9 cellular contexts compared by ENCODE assay signal in genomic region chrX:154517101-154517781, GRCh38. TPM values are rescaled to one million over a fixed set of nuclear protein-coding genes. Genes with fewer than 3 reads are reported as not detected.
A peak's percentile ranks its signal among the peaks of the same experiment; 100 is the strongest.
DNase-seq lines count a peak whose midpoint lies in the region; ATAC-seq and TF ChIP-seq lines count a peak whose summit lies in the region.
"Had no signal": no experiment of that assay in that cellular context is flagged by ENCODE, and none has a peak within 500 bp of the region (broad histone marks: within the 10 kb centered on the region; RNA-seq: fewer than 3 reads in every experiment).

No MANE protein-coding gene starts in this region.

- H3T11ph ChIP-seq in H9 (ENCODE audit: low read length), result no peak overlapping the region

- H3K27ac ChIP-seq in H9 (ENCODE audit: insufficient read length, low read depth, low read length), result no peak overlapping the region
- peak overlapping the region; percentile 62 to 94 (median 94) for H3K27ac ChIP-seq in body of pancreas
- peak overlapping the region in 7 of 8 donors; percentile 84 to 93 (median 90) for H3K27ac ChIP-seq in spleen

- WGBS in H9 (ENCODE audit: extremely low coverage, insufficient read length, low lambda C conversion rate), result no CpG with 5 or more reads among the region's 25 CpGs
- WGBS in body of pancreas, 2 donors, result 26% methylated on average over 16 of the region's 25 CpGs; no CpG with 5 or more reads in 1 of the 2 donors
- 70 to 80% (median 75%) methylated on average over 19 to 25 of the region's 25 CpGs for WGBS in spleen, 5 donors

- H3K27me3 Mint-ChIP-seq in H9 (ENCODE audit: low read depth), result peaks cover 23% of the 10 kb centered on the region

- TF ChIP-seq POLR2A in body of pancreas (IDR thresholded peaks at IDR 0.05) (no peak), spleen (IDR thresholded peaks at IDR 0.05) (no peak)

- H3K18ac ChIP-seq in H9 (ENCODE audit: insufficient read length, low read depth, low read length), result peak overlapping the region; percentile 78

- no peak overlapping the region for H2BK5ac ChIP-seq in H9 (ENCODE audit: insufficient read length, low read length)

- no peak overlapping the region for H2BK15ac ChIP-seq in H9 (ENCODE audit: low read depth, low read length)

- no peak overlapping the region for H4K91ac ChIP-seq in H9 (ENCODE audit: insufficient read length, low read depth, low read length)

- intact Hi-C loops in body of pancreas (cut with DNase I), result no loop called here
- intact Hi-C loops in spleen (cut with DNase I; ENCODE audit: low total_unique reads), result no loop called here

- H3K4me1 ChIP-seq in H9 (ENCODE audit: insufficient read depth, low read length) (no peaks in the 10 kb centered on the region), body of pancreas (peaks cover 33% of the 10 kb centered on the region), spleen (peaks cover 0 to 22% (median 10%) of the 10 kb centered on the region in 6 donors)

- H3K56ac ChIP-seq in H9 (ENCODE audit: insufficient read length, low read depth, low read length), result no peak overlapping the region

- H3K27me3 ChIP-seq in H9 (ENCODE audit: insufficient read depth, low read length), result no peaks in the 10 kb centered on the region; the same call in 1 of the 2 replicates
- no peaks in the 10 kb centered on the region for H3K27me3 ChIP-seq in body of pancreas
- H3K27me3 ChIP-seq in spleen (replicated peaks in 1 of 7), result no peaks in the 10 kb centered on the region

- peak overlapping the region; percentile 71 for H3K4me2 ChIP-seq in H9 (ENCODE audit: insufficient read depth, insufficient read length, low read length)

- H3K79me1 ChIP-seq in H9 (ENCODE audit: insufficient read depth, low read depth, low read length, poor library complexity, severe bottlenecking), result no peaks in the 10 kb centered on the region

- H3K36me3 Mint-ChIP-seq in H9 (ENCODE audit: insufficient read depth in 1 of 3, low read depth in 3 of 3), result peaks cover 3 to 7% (median 6%) of the 10 kb centered on the region in 3 experiments; a peak in 4 of 7 replicates

- H2BK12ac ChIP-seq in H9 (ENCODE audit: insufficient read length, low read depth, low read length), result no peak overlapping the region

- H4K8ac ChIP-seq in H9 (replicated peaks; ENCODE audit: insufficient read length, low read depth, low read length), result no peak overlapping the region

- peaks cover 49 to 52% of the 10 kb centered on the region in 2 experiments for H3K9me3 Mint-ChIP-seq in H9

- peak overlapping the region; percentile 11 to 75 (median 44); a peak in 5 of 7 replicates for H3K27ac Mint-ChIP-seq in H9

- H4K5ac ChIP-seq in H9 (ENCODE audit: insufficient read length, low read depth, low read length), result no peak overlapping the region

- H4K20me1 ChIP-seq in H9 (ENCODE audit: control insufficient read depth, insufficient read depth, insufficient read length), result no peaks in the 10 kb centered on the region

- H3K4me1 Mint-ChIP-seq in H9, result peaks cover 14 to 17% of the 10 kb centered on the region in 2 experiments

- H3K4ac ChIP-seq in H9 (ENCODE audit: low read depth, low read length), result no peak overlapping the region

- H2AK5ac ChIP-seq in H9 (ENCODE audit: insufficient read length, low read length), result no peak overlapping the region

- peak overlapping the region; percentile 89 for H3K14ac ChIP-seq in H9 (ENCODE audit: insufficient read depth, low read length)

- TF ChIP-seq CTCF in H9 (conservative IDR thresholded peaks at IDR 0.05), result no peak
- no peak for TF ChIP-seq CTCF in body of pancreas (IDR thresholded peaks at IDR 0.05)
- no peak for TF ChIP-seq CTCF in spleen (IDR thresholded peaks at IDR 0.05 in 8 of 11, conservative IDR thresholded peaks at IDR 0.05 in 3 of 11)

- no peak overlapping the region for H2AFZ ChIP-seq in H9 (ENCODE audit: low read length)

- H2BK120ac ChIP-seq in H9 (ENCODE audit: low read depth, low read length, poor library complexity, severe bottlenecking), result no peak overlapping the region

- no peaks in the 10 kb centered on the region for H3K36me3 ChIP-seq in body of pancreas (replicated peaks in 1 of 2; ENCODE audit: insufficient read depth in 1 of 2, low read depth in 2 of 2)
- no peaks in the 10 kb centered on the region for H3K36me3 ChIP-seq in spleen

- peak overlapping the region; percentile 60 to 70 for H3K4me3 Mint-ChIP-seq in H9

- H3K23me2 ChIP-seq in H9 (ENCODE audit: insufficient read length, low read depth, low read length, poor library complexity, severe bottlenecking), result peaks cover 15% of the 10 kb centered on the region

- H3K23ac ChIP-seq in H9 (ENCODE audit: insufficient read length, low read depth, low read length), result no peak overlapping the region

- no peak overlapping the region for H3K9ac ChIP-seq in H9 (ENCODE audit: extremely low read depth, insufficient read length, low read length)

- no peak overlapping the region for H2BK20ac ChIP-seq in H9 (ENCODE audit: low read depth, low read length, poor library complexity, severe bottlenecking)

- H3K79me2 ChIP-seq in H9 (ENCODE audit: insufficient read depth, low read length), result no peaks in the 10 kb centered on the region

- H3K9me3 ChIP-seq in H9 (ENCODE audit: control insufficient read depth, low read depth, low read length) (peaks cover 13% of the 10 kb centered on the region), body of pancreas (no peaks in the 10 kb centered on the region), spleen (no peaks in the 10 kb centered on the region)

- H3K4me3 ChIP-seq in body of pancreas (no peak overlapping the region), spleen (peak overlapping the region in 3 of 8 donors; percentile 54 to 82 (median 69))

- DNase-seq in H9 (peak; percentile 49), body of pancreas (peak in 1 of 4 donors; percentile 27), left kidney (ENCODE audit: low read depth, low spot score) (peak; percentile 53), spleen (peak; percentile 82), GDM1 (lab: John Stamatoyannopoulos, UW) (no peak), NOMO-1 treated with DMSO at 0.1 percent for 48 hours (lab: John Stamatoyannopoulos, UW; ENCODE audit: unreplicated experiment) (no peak), RKO (ENCODE audit: low spot score) (no peak)
- DNase-seq in activated CD8-positive, alpha-beta memory T cell treated with anti-CD3 and anti-CD28 coated beads for 24 hours, result no peak
- DNase-seq: effector CD8-positive, alpha-beta T cell had no signal

- ATAC-seq in body of pancreas, result no peak

RNA-seq across cellular contexts. Expression of gene FAM3A, which starts 1.2 kb away (rescaled TPM):
- 21.0 and 22.8 TPM in 2 replicates for total RNA-seq in H9 (2021)
- 10 to 100 TPM; 32.3 to 48.3 TPM for total RNA-seq in body of pancreas
- total RNA-seq in spleen, result 10 to 100 TPM; 29.1 to 38.1 (median 34.7) TPM
- 10 to 100 TPM; 35.2 to 54.5 (median 52.3) TPM for polyA plus RNA-seq in spleen

RNA-seq across cellular contexts. Expression of gene SLC10A3, which starts 26.8 kb away (rescaled TPM):
- total RNA-seq in H9 (2021), result 8.8 and 9.4 TPM in 2 replicates
- total RNA-seq in body of pancreas, result 10 to 100 TPM; 18.9 to 24.7 TPM
- 10 to 100 TPM; 15.9 to 21.8 (median 17.4) TPM for total RNA-seq in spleen
- 10 to 100 TPM; 11.0 to 17.0 (median 14.1) TPM for polyA plus RNA-seq in spleen

RNA-seq across cellular contexts. Expression of gene G6PD, which starts 29.4 kb away (rescaled TPM):
- 68.7 and 70.5 TPM in 2 replicates for total RNA-seq in H9 (2021)
- 10 to 100 TPM in 1 of 2 donors, 1 to 10 TPM in 1; 7.6 to 16.1 TPM for total RNA-seq in body of pancreas
- total RNA-seq in spleen, result 10 to 100 TPM; 57.0 to 93.1 (median 70.3) TPM
- 10 to 100 TPM; 15.5 to 34.2 (median 15.7) TPM for polyA plus RNA-seq in spleen

RNA-seq across cellular contexts. Expression of gene IKBKG, which starts 30.2 kb away (rescaled TPM):
- total RNA-seq in H9 (2021) (16.2 and 17.8 TPM in 2 replicates), body of pancreas (10 to 100 TPM in 1 of 2 donors, 1 to 10 TPM in 1; 9.9 to 11.9 TPM), spleen (10 to 100 TPM; 18.9 to 66.6 (median 39.1) TPM)
- 10 to 100 TPM; 21.5 to 52.8 (median 49.9) TPM for polyA plus RNA-seq in spleen

RNA-seq across cellular contexts. Expression of gene UBL4A, which starts 30.8 kb away (rescaled TPM):
- total RNA-seq in H9 (2021) (30.9 and 35.4 TPM in 2 replicates), body of pancreas (10 to 100 TPM; 24.9 to 34.9 TPM), spleen (10 to 100 TPM; 18.6 to 36.3 (median 23.1) TPM)
- polyA plus RNA-seq in spleen, result 10 to 100 TPM; 13.4 to 27.1 (median 20.6) TPM

Comparison
In these comparisons a context has a peak if more than half of its experiments do, and no peak if none do; other contexts are left out.
1. DNase-seq: peak in H9 (single experiment), left kidney (single experiment) and spleen (single experiment); none in activated CD8-positive, alpha-beta memory T cell treated with anti-CD3 and anti-CD28 coated beads for 24 hours (single experiment), GDM1 (single experiment), NOMO-1 treated with DMSO at 0.1 percent for 48 hours (single experiment) and RKO (single experiment).